22 cellular contexts compared by ENCODE assay signal in the genomic region with DNA sequence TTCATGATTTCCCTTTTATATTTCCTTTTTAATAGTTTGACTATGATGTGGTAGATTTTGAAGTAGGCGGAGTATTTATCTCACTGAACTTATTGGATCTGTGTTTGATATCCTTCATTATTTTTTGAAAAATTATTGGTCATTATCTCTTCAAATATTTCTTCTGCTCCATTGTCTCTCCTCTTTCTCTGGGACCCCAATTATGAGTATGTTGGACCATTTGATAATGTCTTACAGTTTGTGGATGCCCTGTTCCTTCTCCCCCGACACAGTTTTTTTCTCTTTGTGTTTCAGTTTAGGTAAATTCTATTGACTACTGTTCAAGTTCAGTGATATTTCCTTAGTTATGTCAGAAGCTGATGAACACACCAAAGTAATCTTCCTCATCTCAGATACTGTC. TPM values are rescaled to one million over a fixed set of nuclear protein-coding genes. Genes with fewer than 3 reads are reported as not detected.
DNase-seq lines count a peak whose midpoint lies in the region; TF ChIP-seq lines count a peak whose summit lies in the region.
"Had no signal": no experiment of that assay in that cellular context is flagged by ENCODE, and none has a peak within 500 bp of the region (broad histone marks: within the 10 kb centered on the region; RNA-seq: fewer than 3 reads in every experiment).

No MANE protein-coding gene starts in this region.

- no peak overlapping the region for H3K27ac ChIP-seq in neural progenitor cell
- H3K27ac ChIP-seq: BLaER1 treated with 17β-estradiol and CSF1 and Interleukin-3, amounts not matched to agents 10 nM and 100 nM; KMS-11 had no signal

- H3K4me1 ChIP-seq in neural progenitor cell = peaks cover 7% of the 10 kb centered on the region
- H3K4me1 ChIP-seq: BLaER1 treated with 17β-estradiol and CSF1 and Interleukin-3, amounts not matched to agents 10 nM and 100 nM had no signal

- peaks cover 3% of the 10 kb centered on the region for H3K9me3 ChIP-seq in neural progenitor cell (ENCODE audit: low read depth)

- H3K4me3 ChIP-seq in neural progenitor cell = no peak overlapping the region
- H3K4me3 ChIP-seq: BLaER1 treated with 17β-estradiol and CSF1 and Interleukin-3, amounts not matched to agents 10 nM and 100 nM; GM12878 had no signal

- no peaks in the 10 kb centered on the region for H3F3A ChIP-seq in neural progenitor cell (ENCODE audit: low read depth)

- in situ Hi-C loops in Caki2 (cut with HindIII; ENCODE audit: low pct_unique_long_range_greater_than_20kb, low sequenced_read_pairs) = no loop called here

- no peaks in the 10 kb centered on the region for H3K79me2 ChIP-seq in neural progenitor cell (ENCODE audit: low read depth)

- H3K27ac Mint-ChIP-seq in neural progenitor cell = no peak overlapping the region
- H3K27ac Mint-ChIP-seq: B cell; CD8-positive, alpha-beta T cell; HFFc6 had no signal

- no peaks in the 10 kb centered on the region for H3K27me3 Mint-ChIP-seq in neural progenitor cell (ENCODE audit: insufficient read depth, low read depth)
- H3K27me3 Mint-ChIP-seq: B cell had no signal

- H3K4me3 Mint-ChIP-seq in neural progenitor cell = no peak overlapping the region
- H3K4me3 Mint-ChIP-seq: B cell; CD8-positive, alpha-beta T cell; HFFc6 had no signal

- no peak overlapping the region for H2AFZ ChIP-seq in neural progenitor cell (replicated peaks)

- H3K4me2 ChIP-seq in neural progenitor cell = no peak overlapping the region
- H3K4me2 ChIP-seq: BLaER1 treated with 17β-estradiol and CSF1 and Interleukin-3, amounts not matched to agents 10 nM and 100 nM; KMS-11 had no signal

- peaks cover 8% of the 10 kb centered on the region for H3K36me3 Mint-ChIP-seq in neural progenitor cell

- DNase-seq in DMS53 (lab: John Stamatoyannopoulos, UW) (peak; percentile 1), DMS53 treated with DMSO at 0.1 percent for 48 hours (lab: John Stamatoyannopoulos, UW; ENCODE audit: unreplicated experiment) (no peak), Caki2 (ENCODE audit: low read depth) (peak; percentile 1), amniotic epithelial cell (ENCODE audit: low read depth) (peak; percentile 11), neural progenitor cell (ENCODE audit: low spot score) (peak; percentile 5), NCI-H2107 treated with DMSO at 0.1 percent for 48 hours (lab: John Stamatoyannopoulos, UW; ENCODE audit: unreplicated experiment) (no peak)
- no peak for DNase-seq in activated naive CD4-positive, alpha-beta T cell (lab: John Stamatoyannopoulos, UW)
- DNase-seq: 8988T; CD8-positive, alpha-beta T cell; DMS153; DND-41; EL; HCEC 1CT; HFFc6 had no signal

- peaks cover 9% of the 10 kb centered on the region for H4K20me1 ChIP-seq in neural progenitor cell (ENCODE audit: low read depth)
- H4K20me1 ChIP-seq: BLaER1 treated with 17β-estradiol and CSF1 and Interleukin-3, amounts not matched to agents 10 nM and 100 nM had no signal

- H3K36me3 ChIP-seq in neural progenitor cell = peaks cover 2% of the 10 kb centered on the region

- no peak for TF ChIP-seq CTCF in neural progenitor cell (IDR thresholded peaks at IDR 0.05)

- no peaks in the 10 kb centered on the region for H3K27me3 ChIP-seq in neural progenitor cell
- H3K27me3 ChIP-seq: BLaER1 treated with 17β-estradiol and CSF1 and Interleukin-3, amounts not matched to agents 10 nM and 100 nM had no signal

- peaks cover 12% of the 10 kb centered on the region for H3K9me3 Mint-ChIP-seq in neural progenitor cell

- H3K9ac ChIP-seq in neural progenitor cell = no peak overlapping the region
- H3K9ac ChIP-seq: BLaER1 treated with 17β-estradiol and CSF1 and Interleukin-3, amounts not matched to agents 10 nM and 100 nM; KMS-11 had no signal

- H3K4me1 Mint-ChIP-seq in neural progenitor cell = no peaks in the 10 kb centered on the region
- H3K4me1 Mint-ChIP-seq: B cell had no signal

RNA-seq across cellular contexts. Expression of gene COL10A1, which starts 49.4 kb away (rescaled TPM):
- not detected in 2 replicates for total RNA-seq in Caki2 (2014; rRNA removed; shearing (Covaris generic); ENCODE audit: low replicate concordance)
- not detected in 2 replicates for total RNA-seq in neural progenitor cell (ENCODE audit: low replicate concordance)
- total RNA-seq: A673; B cell; CD8-positive, alpha-beta T cell; G401; H4; HepG2 had no signal

Comparison
In these comparisons a context has a peak if more than half of its experiments do, and no peak if none do; other contexts are left out.
1. DNase-seq: peak in DMS53 (single experiment), Caki2 (single experiment), amniotic epithelial cell (single experiment) and neural progenitor cell (single experiment); none in DMS53 treated with DMSO at 0.1 percent for 48 hours (single experiment), activated naive CD4-positive, alpha-beta T cell (0 of 4) and NCI-H2107 treated with DMSO at 0.1 percent for 48 hours (single experiment).